9 cellular contexts compared by ENCODE assay signal in the genomic region with DNA sequence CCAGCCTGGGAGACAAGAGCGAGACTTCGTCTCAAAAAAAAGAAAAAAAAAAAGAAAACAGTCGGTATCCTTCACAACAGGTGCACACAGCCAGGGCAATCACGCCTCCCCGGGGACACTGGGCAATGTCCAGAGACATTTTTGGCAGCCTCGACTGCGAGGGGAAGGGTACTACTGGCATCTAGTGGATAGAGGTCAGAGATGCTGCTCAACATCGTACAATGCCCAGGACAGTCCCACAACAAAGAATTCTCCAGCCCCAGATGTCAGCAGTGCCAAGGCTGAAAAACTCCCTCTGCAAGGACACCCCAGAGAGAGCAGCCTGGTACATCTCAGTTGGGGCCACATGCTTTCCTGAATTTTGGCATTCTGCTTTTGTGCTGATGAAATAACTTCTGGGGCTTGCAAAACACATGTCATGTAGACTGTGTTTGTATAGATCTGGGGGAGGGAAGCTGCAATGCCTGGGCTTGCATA. TPM values are rescaled to one million over a fixed set of nuclear protein-coding genes. Genes with fewer than 3 reads are reported as not detected.
DNase-seq lines count a peak whose midpoint lies in the region; ATAC-seq, FAIRE-seq and TF ChIP-seq lines count a peak whose summit lies in the region.
"Had no signal": no experiment of that assay in that cellular context is flagged by ENCODE, and none has a peak within 500 bp of the region (broad histone marks: within the 10 kb centered on the region; RNA-seq: fewer than 3 reads in every experiment).

No MANE protein-coding gene starts in this region.

- no peaks in the 10 kb centered on the region for H3K4me1 ChIP-seq in Caco-2
- no peaks in the 10 kb centered on the region for H3K4me1 ChIP-seq in tibial artery
- H3K4me1 ChIP-seq in CD4-positive, alpha-beta memory T cell (ENCODE audit: insufficient read depth, low read length), result no peaks in the 10 kb centered on the region

- CTCF ChIA-PET in Caco-2 (lab: Charles Lee), result no interaction called here
- CTCF ChIA-PET in CD4-positive, alpha-beta memory T cell (lab: Charles Lee; ENCODE audit: partially characterized antibody), result no interaction called here

- peaks cover 3% of the 10 kb centered on the region for H3K36me3 ChIP-seq in Caco-2 (ENCODE audit: control insufficient read depth, insufficient read depth, low read length)
- H3K36me3 ChIP-seq in bronchial epithelial cell (ENCODE audit: control insufficient read depth, insufficient read depth, low read length), result peaks cover 44% of the 10 kb centered on the region
- H3K36me3 ChIP-seq in tibial artery, result peaks cover 86 to 100% (median 95%) of the 10 kb centered on the region in 3 donors
- no peaks in the 10 kb centered on the region for H3K36me3 ChIP-seq in CD4-positive, alpha-beta memory T cell (ENCODE audit: insufficient read depth, low read length)

- FAIRE-seq in bronchial epithelial cell (lab: Jason Lieb, UNC), result no peak

- peak overlapping the region; percentile 50 for H3K27ac Mint-ChIP-seq in Caco-2 (ENCODE audit: unreplicated experiment)
- H3K27ac Mint-ChIP-seq in CD4-positive, alpha-beta memory T cell, result no peak overlapping the region
- H3K27ac Mint-ChIP-seq: T-helper 1 cell treated with Interleukin-12 subunit alpha and Interleukin-12 subunit beta and Interleukin-4 antibody, amounts not matched to agents 30 μg/mL and 1 μg/mL, for 36 hours had no signal

- intact Hi-C loops in Caco-2 (cut with micrococcal nuclease; ENCODE audit: unreplicated experiment) (loop anchor here (1.0 kb wide), 1 partner anchor 35 kb away; no protein-coding TSS in a partner anchor), tibial artery (cut with DNase I; ENCODE audit: low total_unique reads) (no loop called here)
- intact Hi-C loops in CD4-positive, alpha-beta memory T cell (cut with micrococcal nuclease), result no loop called here

- H3K27ac ChIP-seq in tibial artery, result no peak overlapping the region
- no peak overlapping the region for H3K27ac ChIP-seq in CD4-positive, alpha-beta memory T cell (ENCODE audit: low read depth, low read length)

- POLR2A ChIA-PET in Caco-2 (lab: Charles Lee), result interaction anchor here (0.7 kb wide), 1 partner anchor 28 kb away, joined by 4 read pairs; no protein-coding TSS in a partner anchor
- POLR2A ChIA-PET in CD4-positive, alpha-beta memory T cell (lab: Charles Lee; ENCODE audit: partially characterized antibody), result no interaction called here

- H3K4me1 Mint-ChIP-seq in Caco-2 (ENCODE audit: low read depth, unreplicated experiment), result no peaks in the 10 kb centered on the region
- no peaks in the 10 kb centered on the region for H3K4me1 Mint-ChIP-seq in CD4-positive, alpha-beta memory T cell

- H3K36me3 Mint-ChIP-seq in Caco-2 (ENCODE audit: insufficient read depth, unreplicated experiment), result peaks cover 84% of the 10 kb centered on the region
- H3K36me3 Mint-ChIP-seq in CD4-positive, alpha-beta memory T cell, result no peaks in the 10 kb centered on the region

- ATAC-seq in GM21737 (IDR thresholded peaks at IDR 0.05; ENCODE audit: unreplicated experiment) (no peak), HG03460 (IDR thresholded peaks at IDR 0.05; ENCODE audit: unreplicated experiment) (no peak)

- H3K27me3 ChIP-seq in Caco-2 (replicated peaks; ENCODE audit: control insufficient read depth, insufficient read depth, low read length) (no peaks in the 10 kb centered on the region), bronchial epithelial cell (ENCODE audit: control insufficient read depth, insufficient read depth, low read length) (no peaks in the 10 kb centered on the region), tibial artery (no peaks in the 10 kb centered on the region)
- no peaks in the 10 kb centered on the region for H3K27me3 ChIP-seq in CD4-positive, alpha-beta memory T cell (ENCODE audit: insufficient read depth, low read length)

- H3K27me3 Mint-ChIP-seq in Caco-2 (ENCODE audit: insufficient read depth, unreplicated experiment), result no peaks in the 10 kb centered on the region
- H3K27me3 Mint-ChIP-seq in CD4-positive, alpha-beta memory T cell, result no peaks in the 10 kb centered on the region

- no peak overlapping the region for H3K4me3 ChIP-seq in Caco-2 (ENCODE audit: low read depth, low read length)
- no peak overlapping the region for H3K4me3 ChIP-seq in bronchial epithelial cell (ENCODE audit: low read depth, low read length)
- no peak overlapping the region for H3K4me3 ChIP-seq in tibial artery
- H3K4me3 ChIP-seq in CD4-positive, alpha-beta memory T cell (ENCODE audit: low read length in 2 of 2), result no peak overlapping the region

- H3K9me3 Mint-ChIP-seq in Caco-2 (ENCODE audit: unreplicated experiment), result no peaks in the 10 kb centered on the region
- no peaks in the 10 kb centered on the region for H3K9me3 Mint-ChIP-seq in CD4-positive, alpha-beta memory T cell
- H3K9me3 Mint-ChIP-seq: T-helper 1 cell treated with Interleukin-12 subunit alpha and Interleukin-12 subunit beta and Interleukin-4 antibody, amounts not matched to agents 30 μg/mL and 1 μg/mL, for 36 hours had no signal

- no TSS peak for BruUV-seq in Caco-2 (replicated peaks; lab: Mats Ljungman, UMichigan)

- H3K9me3 ChIP-seq in Caco-2 (no peaks in the 10 kb centered on the region), tibial artery (no peaks in the 10 kb centered on the region)
- H3K9me3 ChIP-seq in CD4-positive, alpha-beta memory T cell (ENCODE audit: control insufficient read depth in 1 of 2, low read length in 2 of 2), result no peaks in the 10 kb centered on the region

- no peak overlapping the region for H3K4me3 Mint-ChIP-seq in Caco-2 (ENCODE audit: unreplicated experiment)
- no peak overlapping the region for H3K4me3 Mint-ChIP-seq in CD4-positive, alpha-beta memory T cell
- H3K4me3 Mint-ChIP-seq: T-helper 1 cell treated with Interleukin-12 subunit alpha and Interleukin-12 subunit beta and Interleukin-4 antibody, amounts not matched to agents 30 μg/mL and 1 μg/mL, for 36 hours had no signal

- TF ChIP-seq CTCF in Caco-2 (IDR thresholded peaks at IDR 0.05; ENCODE audit: insufficient read depth in 1 of 2, low read depth in 1 of 2, low read length in 1 of 2, severe bottlenecking in 1 of 2, unreplicated experiment in 1 of 2) (peak; percentile 35 to 68), bronchial epithelial cell (IDR thresholded peaks at IDR 0.05; ENCODE audit: insufficient read depth, low read length, severe bottlenecking) (peak; percentile 29), tibial artery (IDR thresholded peaks at IDR 0.05) (peak in 1 of 2 experiments; percentile 26)

- DNase-seq in Caco-2, result peak; percentile 57 to 75
- peak; percentile 26 for DNase-seq in M059J (ENCODE audit: low read depth)
- DNase-seq in bronchial epithelial cell (ENCODE audit: low read depth), result no peak
- DNase-seq in midbrain (lab: John Stamatoyannopoulos, UW), result peak; percentile 4
- DNase-seq in tibial artery, result no peak
- DNase-seq in CD4-positive, alpha-beta memory T cell, result no peak

RNA-seq across cellular contexts. Expression of a gene that starts 21.5 kb away (rescaled TPM):
- total RNA-seq in Caco-2 (2022) (170 and 196 TPM in 2 replicates), bronchial epithelial cell (41.9 and 106 TPM in 2 replicates)
- total RNA-seq in M059J (2014; rRNA removed; shearing (Covaris generic)), result 9.0 and 20.5 TPM in 2 replicates
- 1 to 10 TPM; 3.0 to 3.1 TPM for total RNA-seq in CD4-positive, alpha-beta memory T cell
- polyA plus RNA-seq in CD4-positive, alpha-beta memory T cell, result under 1 TPM; 0.47 to 0.53 TPM

RNA-seq across cellular contexts. Expression of a gene that starts 53.8 kb away (rescaled TPM):
- total RNA-seq in Caco-2 (2022), result 89.5 and 90.1 TPM in 2 replicates
- 24.0 and 38.8 TPM in 2 replicates for total RNA-seq in M059J (2014; rRNA removed; shearing (Covaris generic))
- 43.3 and 45.5 TPM in 2 replicates for total RNA-seq in bronchial epithelial cell
- total RNA-seq in CD4-positive, alpha-beta memory T cell, result 10 to 100 TPM; 59.6 to 68.1 TPM
- 10 to 100 TPM; 36.6 to 43.0 TPM for polyA plus RNA-seq in CD4-positive, alpha-beta memory T cell

Comparison
In these comparisons a context has a peak if more than half of its experiments do, and no peak if none do; other contexts are left out.
1. DNase-seq: peak in Caco-2 (2 of 2), M059J (single experiment) and midbrain (single experiment); none in bronchial epithelial cell (single experiment), tibial artery (0 of 2) and CD4-positive, alpha-beta memory T cell (0 of 5).